7 cellular contexts compared by ENCODE assay signal in the genomic region with DNA sequence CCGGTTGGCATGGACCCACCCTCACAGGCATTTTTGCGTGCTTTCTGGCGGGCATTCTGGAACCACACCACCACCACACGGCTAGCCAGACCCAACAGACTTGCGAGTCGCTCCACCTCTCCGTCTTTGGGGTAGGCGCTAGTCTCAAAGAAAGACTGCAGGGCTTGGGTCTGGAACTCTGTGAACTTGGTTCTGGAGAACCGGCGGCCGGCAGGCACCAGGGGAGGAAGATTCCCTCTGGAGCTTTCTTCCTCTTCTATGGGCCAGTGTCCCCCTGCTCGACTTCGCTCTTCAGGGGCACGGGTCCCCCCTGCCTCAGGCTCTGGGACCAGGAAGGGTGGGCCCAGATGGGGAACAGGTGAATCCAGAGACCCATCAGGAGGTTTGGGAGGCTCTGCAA. TPM values are rescaled to one million over a fixed set of nuclear protein-coding genes. Genes with fewer than 3 reads are reported as not detected.
"Had no signal": no experiment of that assay in that cellular context is flagged by ENCODE, and none has a peak within 500 bp of the region (broad histone marks: within the 10 kb centered on the region; RNA-seq: fewer than 3 reads in every experiment).

No MANE protein-coding gene starts in this region.

- H3K9me3 ChIP-seq: HAP-1 had no signal

- H3K36me3 ChIP-seq: HAP-1 had no signal

- H3K4me3 ChIP-seq: GM23338, HAP-1 had no signal

- H3K4me2 ChIP-seq: GM23338 had no signal

- FAIRE-seq: HepG2 had no signal

- H3K4me1 ChIP-seq: HAP-1 had no signal

- ATAC-seq: HCT116, HepG2 had no signal

- DNase-seq: HFFc6, KBM-7 had no signal

- H2AFZ ChIP-seq: GM23338 had no signal

RNA-seq across cellular contexts. Expression of gene JPH4, which starts 53.6 kb away (rescaled TPM):
- total RNA-seq: H4, HFFc6 had no signal
